ENCODE assay signal across 11 cellular contexts in the genomic region with DNA sequence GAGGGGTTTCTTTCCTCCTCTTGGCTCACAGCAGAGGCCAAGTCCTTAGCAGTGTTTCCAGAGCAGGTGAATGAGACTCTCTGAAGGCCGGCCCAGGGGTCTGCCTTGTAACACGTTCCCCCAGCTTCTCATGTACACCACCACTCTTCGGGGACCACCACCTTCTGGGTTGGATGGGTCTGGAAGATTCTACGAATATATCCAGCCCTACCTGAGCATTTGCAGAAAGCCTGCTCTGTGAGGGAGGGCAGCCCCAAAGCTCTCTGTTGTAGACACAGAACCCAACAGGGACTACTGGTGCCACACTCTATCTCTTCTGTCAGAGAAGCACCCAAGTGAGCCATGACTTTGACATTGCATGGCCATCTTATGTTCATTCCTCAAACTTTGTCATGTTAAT.
DNase-seq lines count a peak whose midpoint lies in the region; ATAC-seq and TF ChIP-seq lines count a peak whose summit lies in the region.
"Had no signal": no experiment of that assay in that cellular context is flagged by ENCODE, and none has a peak within 500 bp of the region (broad histone marks: within the 10 kb centered on the region; RNA-seq: fewer than 3 reads in every experiment).

No MANE protein-coding gene starts in this region.

- H3K27ac Mint-ChIP-seq in CD4-positive, CD25-positive, alpha-beta regulatory T cell: peak overlapping the region; percentile 57 to 91 (median 90)
- H3K27ac Mint-ChIP-seq in activated naive CD8-positive, alpha-beta T cell treated with anti-CD3 and anti-CD28 coated beads, Interleukin-2, amount 10 ng/mL, durations not matched to agents 7 days and 5 days: peak overlapping the region; percentile 88
- H3K27ac Mint-ChIP-seq in neural crest cell (ENCODE audit: unreplicated experiment): no peak overlapping the region

- no peaks in the 10 kb centered on the region for H3K27me3 ChIP-seq in CD4-positive, CD25-positive, alpha-beta regulatory T cell (ENCODE audit: control insufficient read depth, insufficient read depth, low read length)
- H3K27me3 ChIP-seq in HUES6 (ENCODE audit: control insufficient read depth, insufficient read depth, low read length): peaks cover 39% of the 10 kb centered on the region
- H3K27me3 ChIP-seq: upper lobe of left lung had no signal

- no peak overlapping the region for H3K9ac ChIP-seq in HUES6 (ENCODE audit: low read length)

- TF ChIP-seq CTCF in neural crest cell (conservative IDR thresholded peaks at IDR 0.05): no peak
- no peak for TF ChIP-seq CTCF in GM10266 (IDR thresholded peaks at IDR 0.05; ENCODE audit: control insufficient read depth, insufficient read depth, low read depth, missing control alignments)

- H3K36me3 Mint-ChIP-seq in CD4-positive, CD25-positive, alpha-beta regulatory T cell: peaks cover 7% of the 10 kb centered on the region
- peaks cover 15% of the 10 kb centered on the region for H3K36me3 Mint-ChIP-seq in activated naive CD8-positive, alpha-beta T cell treated with anti-CD3 and anti-CD28 coated beads, Interleukin-2, amount 10 ng/mL, durations not matched to agents 7 days and 5 days
- no peaks in the 10 kb centered on the region for H3K36me3 Mint-ChIP-seq in neural crest cell (ENCODE audit: low read depth)

- H3K27me3 Mint-ChIP-seq in CD4-positive, CD25-positive, alpha-beta regulatory T cell: no peaks in the 10 kb centered on the region
- no peaks in the 10 kb centered on the region for H3K27me3 Mint-ChIP-seq in activated naive CD8-positive, alpha-beta T cell treated with anti-CD3 and anti-CD28 coated beads, Interleukin-2, amount 10 ng/mL, durations not matched to agents 7 days and 5 days
- peaks cover 2% of the 10 kb centered on the region for H3K27me3 Mint-ChIP-seq in neural crest cell (ENCODE audit: low read depth)

- peaks cover 23% of the 10 kb centered on the region for H3K36me3 ChIP-seq in CD4-positive, CD25-positive, alpha-beta regulatory T cell (ENCODE audit: control insufficient read depth, insufficient read depth, low read length)
- no peaks in the 10 kb centered on the region for H3K36me3 ChIP-seq in HUES6 (ENCODE audit: control insufficient read depth, insufficient read depth, low read length)
- H3K36me3 ChIP-seq: upper lobe of left lung had no signal

- H3K4me1 Mint-ChIP-seq in CD4-positive, CD25-positive, alpha-beta regulatory T cell: peaks cover 43 to 82% (median 60%) of the 10 kb centered on the region in 4 donors
- peaks cover 41% of the 10 kb centered on the region for H3K4me1 Mint-ChIP-seq in activated naive CD8-positive, alpha-beta T cell treated with anti-CD3 and anti-CD28 coated beads, Interleukin-2, amount 10 ng/mL, durations not matched to agents 7 days and 5 days
- H3K4me1 Mint-ChIP-seq in neural crest cell: peaks cover 19% of the 10 kb centered on the region

- peak overlapping the region; percentile 86 to 92 (median 90) for H3K4me3 Mint-ChIP-seq in CD4-positive, CD25-positive, alpha-beta regulatory T cell
- H3K4me3 Mint-ChIP-seq in activated naive CD8-positive, alpha-beta T cell treated with anti-CD3 and anti-CD28 coated beads, Interleukin-2, amount 10 ng/mL, durations not matched to agents 7 days and 5 days: peak overlapping the region; percentile 89
- peak overlapping the region; percentile 84 for H3K4me3 Mint-ChIP-seq in neural crest cell

- H3K4me1 ChIP-seq in CD4-positive, CD25-positive, alpha-beta regulatory T cell (ENCODE audit: control insufficient read depth, insufficient read depth, low read length, poor library complexity, severe bottlenecking): peaks cover 74% of the 10 kb centered on the region
- peaks cover 26% of the 10 kb centered on the region; the same call in 1 of the 2 replicates for H3K4me1 ChIP-seq in HUES6 (ENCODE audit: control insufficient read depth, insufficient read depth, low read length)

- no peaks in the 10 kb centered on the region for H3K9me3 ChIP-seq in CD4-positive, CD25-positive, alpha-beta regulatory T cell (ENCODE audit: control insufficient read depth in 2 of 2, low read length in 2 of 2)
- no peaks in the 10 kb centered on the region for H3K9me3 ChIP-seq in HUES6 (ENCODE audit: control insufficient read depth, insufficient read depth, low read depth, low read length)
- H3K9me3 ChIP-seq: upper lobe of left lung had no signal

- POLR2A ChIA-PET in activated naive CD8-positive, alpha-beta T cell treated with anti-CD3 and anti-CD28 coated beads, Interleukin-2, amount 10 ng/mL, durations not matched to agents 7 days and 5 days (lab: Charles Lee): interaction anchor here (0.6 to 9.0 kb wide), 14 partner anchors 8 to 236 kb away, joined by 3 to 63 read pairs (median 4); a partner anchor contains a TSS

- peak overlapping the region; percentile 98 for H3K27ac ChIP-seq in CD4-positive, CD25-positive, alpha-beta regulatory T cell (ENCODE audit: insufficient read depth, low read length, poor library complexity, severe bottlenecking)
- no peak overlapping the region for H3K27ac ChIP-seq in HUES6 (ENCODE audit: low read depth, low read length)

- no peak for DNase-seq in CD4-positive, CD25-positive, alpha-beta regulatory T cell
- no peak for DNase-seq in activated naive CD8-positive, alpha-beta T cell treated with anti-CD3 and anti-CD28 coated beads, Interleukin-2, amount 10 ng/mL, durations not matched to agents 7 days and 5 days
- DNase-seq in neural crest cell (ENCODE audit: low read depth, low spot score) (no peak), NCI-H2081 (lab: John Stamatoyannopoulos, UW) (no peak), DMS114 treated with DMSO at 0.1 percent for 48 hours (lab: John Stamatoyannopoulos, UW; ENCODE audit: unreplicated experiment) (no peak), GM10266 (ENCODE audit: extremely low spot score) (no peak)
- DNase-seq: DMS 273 treated with DMSO at 0.1 percent for 48 hours, upper lobe of left lung had no signal

- no peaks in the 10 kb centered on the region for H3K9me3 Mint-ChIP-seq in CD4-positive, CD25-positive, alpha-beta regulatory T cell
- no peaks in the 10 kb centered on the region for H3K9me3 Mint-ChIP-seq in activated naive CD8-positive, alpha-beta T cell treated with anti-CD3 and anti-CD28 coated beads, Interleukin-2, amount 10 ng/mL, durations not matched to agents 7 days and 5 days
- H3K9me3 Mint-ChIP-seq in neural crest cell: no peaks in the 10 kb centered on the region
- H3K9me3 Mint-ChIP-seq: activated naive CD4-positive, alpha-beta T cell treated with anti-CD3 and anti-CD28 coated beads, Interleukin-2, amount 50 U/mL, for 72 hours had no signal

- ATAC-seq in CD4-positive, CD25-positive, alpha-beta regulatory T cell (ENCODE audit: low read depth in 2 of 2): peak; percentile 22 to 32
- peak; percentile 16 for ATAC-seq in activated naive CD8-positive, alpha-beta T cell treated with anti-CD3 and anti-CD28 coated beads, Interleukin-2, amount 10 ng/mL, durations not matched to agents 7 days and 5 days (ENCODE audit: low read depth)
- no peak for ATAC-seq in HG03432 (IDR thresholded peaks at IDR 0.05; ENCODE audit: unreplicated experiment)

- peak overlapping the region; percentile 80 for H3K4me3 ChIP-seq in CD4-positive, CD25-positive, alpha-beta regulatory T cell (ENCODE audit: low read depth, low read length)
- H3K4me3 ChIP-seq in HUES6 (ENCODE audit: low read depth, low read length): peak overlapping the region; percentile 68; the same call in 1 of the 2 replicates
